In genomic region chr1:30405631-30406212, GRCh38 we compare ENCODE assay signal across 10 cellular contexts.
"Had no signal": no experiment of that assay in that cellular context is flagged by ENCODE, and none has a peak within 500 bp of the region (broad histone marks: within the 10 kb centered on the region; RNA-seq: fewer than 3 reads in every experiment).

No MANE protein-coding gene starts in this region.

- H3K4me3 Mint-ChIP-seq: activated naive CD4-positive, alpha-beta T cell treated with anti-CD3 and anti-CD28 coated beads, Interleukin-2, amount 50 U/mL, for 24 hours; activated T-helper 1 cell treated with anti-CD3 and anti-CD28 coated beads, Interleukin-12 subunit alpha, Interleukin-12 subunit beta, Interleukin-2, Interleukin-4 antibody, amounts not matched to agents 30 ng/mL and 10 ng/mL and 1 ng/mL, durations not matched to agents 14 hours and 24 hours and 36 hours; memory B cell; nephron progenitor cell had no signal

- H3K27ac ChIP-seq: body of pancreas, tibial artery had no signal

- H3K9me3 ChIP-seq: body of pancreas, tibial artery had no signal

- H3K4me1 ChIP-seq: body of pancreas, tibial artery had no signal

- H3K36me3 ChIP-seq: tibial artery had no signal

- ATAC-seq: body of pancreas, left colon had no signal

- H3K4me3 ChIP-seq: body of pancreas, tibial artery had no signal

- H3K9me3 Mint-ChIP-seq: activated naive CD4-positive, alpha-beta T cell treated with anti-CD3 and anti-CD28 coated beads, Interleukin-2, amount 50 U/mL, for 24 hours; activated T-helper 1 cell treated with anti-CD3 and anti-CD28 coated beads, Interleukin-12 subunit alpha, Interleukin-12 subunit beta, Interleukin-2, Interleukin-4 antibody, amounts not matched to agents 30 ng/mL and 10 ng/mL and 1 ng/mL, durations not matched to agents 14 hours and 24 hours and 36 hours; memory B cell; nephron progenitor cell had no signal

- H3K4me1 Mint-ChIP-seq: activated naive CD4-positive, alpha-beta T cell treated with anti-CD3 and anti-CD28 coated beads, Interleukin-2, amount 50 U/mL, for 24 hours; memory B cell had no signal

- H3K36me3 Mint-ChIP-seq: activated naive CD4-positive, alpha-beta T cell treated with anti-CD3 and anti-CD28 coated beads, Interleukin-2, amount 50 U/mL, for 24 hours; memory B cell had no signal

- H3K27ac Mint-ChIP-seq: activated naive CD4-positive, alpha-beta T cell treated with anti-CD3 and anti-CD28 coated beads, Interleukin-2, amount 50 U/mL, for 24 hours; activated T-helper 1 cell treated with anti-CD3 and anti-CD28 coated beads, Interleukin-12 subunit alpha, Interleukin-12 subunit beta, Interleukin-2, Interleukin-4 antibody, amounts not matched to agents 30 ng/mL and 10 ng/mL and 1 ng/mL, durations not matched to agents 14 hours and 24 hours and 36 hours; memory B cell; nephron progenitor cell had no signal

- DNase-seq: activated CD4-positive, alpha-beta T cell treated with anti-CD3 and anti-CD28 coated beads, Interleukin-2, amount 50 U/mL, for 4 hours; activated CD4-positive, CD25-positive, alpha-beta regulatory T cell; body of pancreas; dermis blood vessel endothelial cell; left colon; nephron progenitor cell had no signal
